Comparison of ENCODE assay signal across 17 cellular contexts in genomic region chr1:185956881-185957280, GRCh38.
"Had no signal": no experiment of that assay in that cellular context is flagged by ENCODE, and none has a peak within 500 bp of the region (broad histone marks: within the 10 kb centered on the region; RNA-seq: fewer than 3 reads in every experiment).

No MANE protein-coding gene starts in this region.

- H3K27ac Mint-ChIP-seq: activated naive CD8-positive, alpha-beta T cell; naive thymus-derived CD8-positive, alpha-beta T cell; progenitor cell of endocrine pancreas had no signal

- H3K4me1 Mint-ChIP-seq: naive thymus-derived CD8-positive, alpha-beta T cell had no signal

- H3K36me3 ChIP-seq: adrenal gland, heart right ventricle, spleen, thyroid gland, upper lobe of right lung had no signal

- H3K4me3 ChIP-seq: adrenal gland, coronary artery, heart right ventricle, lung, spleen, thyroid gland, upper lobe of right lung had no signal

- H3K4me3 Mint-ChIP-seq: activated naive CD8-positive, alpha-beta T cell; naive thymus-derived CD8-positive, alpha-beta T cell had no signal

- H3K4me1 ChIP-seq: adrenal gland, thyroid gland had no signal

- H3K27me3 ChIP-seq: adrenal gland, heart right ventricle, spleen, thyroid gland, upper lobe of right lung had no signal

- H3K9me3 Mint-ChIP-seq: naive thymus-derived CD8-positive, alpha-beta T cell had no signal

- H3K36me3 Mint-ChIP-seq: activated naive CD8-positive, alpha-beta T cell; naive thymus-derived CD8-positive, alpha-beta T cell had no signal

- DNase-seq: activated T-cell treated with anti-CD3 and anti-CD28 coated beads, Interleukin-2, amount 50 U/mL, for 1 hour; adrenal gland; cerebellar nuclear complex; heart right ventricle; islet precursor cell; naive thymus-derived CD8-positive, alpha-beta T cell; retina; spleen; stimulated activated CD4-positive, alpha-beta T cell treated with anti-CD3 and anti-CD28 coated beads, Interleukin-4, amount 100 ng/mL, for 24 hours; stimulated activated naive CD8-positive, alpha-beta T cell treated with anti-CD3 and anti-CD28 coated beads, Interleukin-15, Interleukin-2, amounts not matched to agents 100 U/mL and 50 U/mL, for 24 hours; T-helper 9 cell; thyroid gland; upper lobe of right lung had no signal

- H3K27ac ChIP-seq: adrenal gland, coronary artery, spleen, thyroid gland, upper lobe of right lung had no signal

- H3K9me3 ChIP-seq: adrenal gland, heart right ventricle, spleen, thyroid gland, upper lobe of right lung had no signal
